1 cellular context compared by ENCODE assay signal in the genomic region with DNA sequence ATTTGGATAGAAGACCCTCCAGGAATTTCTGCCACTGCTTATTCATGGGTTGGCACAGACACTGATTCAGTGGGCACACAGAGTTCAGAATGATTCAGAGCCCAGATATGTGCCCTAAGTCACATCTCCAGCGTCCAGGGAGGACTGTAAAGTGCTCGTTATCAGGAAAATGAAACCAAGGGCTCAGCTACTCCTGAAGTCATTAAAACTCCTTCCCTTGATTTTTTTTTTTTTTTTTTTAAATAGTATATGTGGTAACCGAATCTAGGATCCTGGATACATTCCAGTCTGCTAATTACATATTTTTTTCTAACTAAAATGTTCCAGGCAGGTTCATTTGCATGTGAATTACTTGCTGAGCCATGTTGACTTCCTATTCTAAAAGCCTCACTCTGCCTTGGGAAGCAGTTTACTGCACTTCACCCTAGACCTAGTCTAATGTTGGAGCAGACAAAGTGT.
TF ChIP-seq lines count a peak whose summit lies in the region.

No MANE protein-coding gene starts in this region.

TF ChIP-seq in H1, 55 proteins besides CTCF, POLR2A, EP300 and RAD21 (continued from another document):
- no peak for TF ChIP-seq CTBP2 (IDR thresholded peaks at IDR 0.05; ENCODE audit: borderline replicate concordance, insufficient read depth, insufficient read length, low read length)
- TF ChIP-seq GTF2F1 (IDR thresholded peaks at IDR 0.05; ENCODE audit: borderline replicate concordance, low read depth, low read length): no peak
- TF ChIP-seq TBP (IDR thresholded peaks at IDR 0.05; ENCODE audit: low read depth, low read length): no peak
- TF ChIP-seq BACH1 (IDR thresholded peaks at IDR 0.05; ENCODE audit: low read length): no peak
- TF ChIP-seq ATF3 (IDR thresholded peaks at IDR 0.05; ENCODE audit: insufficient read depth, low read depth, low read length): no peak
- TF ChIP-seq CBX8 (IDR thresholded peaks at IDR 0.05; ENCODE audit: borderline replicate concordance, low read depth, low read length): no peak
- TF ChIP-seq NANOG (IDR thresholded peaks at IDR 0.05; ENCODE audit: insufficient read depth, low read depth, low read length, poor library complexity, severe bottlenecking): no peak
